Comparison of ENCODE assay signal across 28 cellular contexts in genomic region chr16:83675136-83675535, GRCh38.
DNase-seq lines count a peak whose midpoint lies in the region; ATAC-seq and TF ChIP-seq lines count a peak whose summit lies in the region.
"Had no signal": no experiment of that assay in that cellular context is flagged by ENCODE, and none has a peak within 500 bp of the region (broad histone marks: within the 10 kb centered on the region; RNA-seq: fewer than 3 reads in every experiment).

No MANE protein-coding gene starts in this region.

- H3K36me3 Mint-ChIP-seq in mesothelial cell of epicardium, result no peaks in the 10 kb centered on the region
- H3K36me3 Mint-ChIP-seq: activated CD8-positive, alpha-beta memory T cell treated with anti-CD3 and anti-CD28 coated beads, Interleukin-2, amount 10 ng/mL, durations not matched to agents 7 days and 5 days; CD14-positive monocyte; stimulated activated naive B cell treated with anti-CD40 and anti-IgM and Interleukin-4, amounts not matched to agents 10 μg/mL and 1 μg/mL and 100 μg/mL, for 72 hours had no signal

- peak; percentile 18 for DNase-seq in activated CD8-positive, alpha-beta memory T cell treated with anti-CD3 and anti-CD28 coated beads, Interleukin-2, amount 50 U/mL, for 48 hours
- no peak for DNase-seq in activated CD8-positive, alpha-beta memory T cell treated with anti-CD3 and anti-CD28 coated beads for 24 hours
- peak; percentile 6 to 47 for DNase-seq in dermis microvascular lymphatic vessel endothelial cell (ENCODE audit: low read depth in 2 of 2)
- peak; percentile 28 for DNase-seq in left kidney (ENCODE audit: low read depth, low spot score)
- no peak for DNase-seq in mesothelial cell of epicardium (ENCODE audit: low spot score in 2 of 2, unreplicated experiment in 2 of 2)
- no peak for DNase-seq in NCI-H510A treated with DMSO at 0.1 percent for 48 hours (lab: John Stamatoyannopoulos, UW)
- no peak for DNase-seq in putamen (ENCODE audit: low spot score)
- DNase-seq: activated CD4-positive, alpha-beta T cell treated with anti-CD3 and anti-CD28 coated beads, Interleukin-2, amount 50 U/mL, for 1 hour; activated CD8-positive, alpha-beta memory T cell treated with anti-CD3 and anti-CD28 coated beads, Interleukin-2, amount 10 ng/mL, durations not matched to agents 7 days and 5 days; activated naive CD4-positive, alpha-beta T cell treated with anti-CD3 and anti-CD28 coated beads for 36 hours; adrenal gland; Calu3; cortex of kidney; DMS79 treated with DMSO at 0.1 percent for 48 hours; hippocampal formation; islet precursor cell; NCI-H526 treated with DMSO at 0.1 percent for 48 hours; SHP77; stimulated activated naive B cell treated with anti-CD40 and anti-IgM and Interleukin-4, amounts not matched to agents 10 μg/mL and 1 μg/mL and 100 μg/mL, for 72 hours; T-helper 9 cell had no signal

- no peak overlapping the region for H3K27ac Mint-ChIP-seq in mesothelial cell of epicardium
- H3K27ac Mint-ChIP-seq: activated CD8-positive, alpha-beta memory T cell treated with anti-CD3 and anti-CD28 coated beads, Interleukin-2, amount 10 ng/mL, durations not matched to agents 7 days and 5 days; activated naive CD4-positive, alpha-beta T cell treated with anti-CD3 and anti-CD28 coated beads for 36 hours; activated T-helper 1 cell treated with anti-CD3 and anti-CD28 coated beads, Interleukin-12 subunit alpha, Interleukin-12 subunit beta, Interleukin-2, Interleukin-4 antibody, amounts not matched to agents 30 ng/mL and 10 ng/mL and 1 ng/mL, durations not matched to agents 14 hours and 24 hours and 36 hours; CD14-positive monocyte; IgD-negative memory B cell; stimulated activated naive B cell treated with anti-CD40 and anti-IgM and Interleukin-4, amounts not matched to agents 10 μg/mL and 1 μg/mL and 100 μg/mL, for 72 hours had no signal

- peaks cover 7% of the 10 kb centered on the region for H3K27me3 Mint-ChIP-seq in mesothelial cell of epicardium (ENCODE audit: low read depth)
- H3K27me3 Mint-ChIP-seq: activated CD8-positive, alpha-beta memory T cell treated with anti-CD3 and anti-CD28 coated beads, Interleukin-2, amount 10 ng/mL, durations not matched to agents 7 days and 5 days had no signal

- ATAC-seq in GM18907 (IDR thresholded peaks at IDR 0.05; ENCODE audit: unreplicated experiment), result no peak
- ATAC-seq: activated CD8-positive, alpha-beta memory T cell treated with anti-CD3 and anti-CD28 coated beads, Interleukin-2, amount 10 ng/mL, durations not matched to agents 7 days and 5 days; gastroesophageal sphincter; Panc1; sciatic nerve; stimulated activated naive B cell treated with anti-CD40 and anti-IgM and Interleukin-4, amounts not matched to agents 10 μg/mL and 1 μg/mL and 100 μg/mL, for 72 hours had no signal

- H3K9me3 Mint-ChIP-seq in mesothelial cell of epicardium, result peaks cover 12% of the 10 kb centered on the region
- H3K9me3 Mint-ChIP-seq: activated naive CD4-positive, alpha-beta T cell treated with anti-CD3 and anti-CD28 coated beads for 36 hours; activated T-helper 1 cell treated with anti-CD3 and anti-CD28 coated beads, Interleukin-12 subunit alpha, Interleukin-12 subunit beta, Interleukin-2, Interleukin-4 antibody, amounts not matched to agents 30 ng/mL and 10 ng/mL and 1 ng/mL, durations not matched to agents 14 hours and 24 hours and 36 hours; stimulated activated naive B cell treated with anti-CD40 and anti-IgM and Interleukin-4, amounts not matched to agents 10 μg/mL and 1 μg/mL and 100 μg/mL, for 72 hours had no signal

- no peak for TF ChIP-seq CTCF in mesothelial cell of epicardium (IDR thresholded peaks at IDR 0.05; ENCODE audit: unreplicated experiment)

- no peak overlapping the region for H3K4me3 Mint-ChIP-seq in mesothelial cell of epicardium
- H3K4me3 Mint-ChIP-seq: activated CD8-positive, alpha-beta memory T cell treated with anti-CD3 and anti-CD28 coated beads, Interleukin-2, amount 10 ng/mL, durations not matched to agents 7 days and 5 days; activated naive CD4-positive, alpha-beta T cell treated with anti-CD3 and anti-CD28 coated beads for 36 hours; activated T-helper 1 cell treated with anti-CD3 and anti-CD28 coated beads, Interleukin-12 subunit alpha, Interleukin-12 subunit beta, Interleukin-2, Interleukin-4 antibody, amounts not matched to agents 30 ng/mL and 10 ng/mL and 1 ng/mL, durations not matched to agents 14 hours and 24 hours and 36 hours; CD14-positive monocyte; IgD-negative memory B cell; neural crest cell; stimulated activated naive B cell treated with anti-CD40 and anti-IgM and Interleukin-4, amounts not matched to agents 10 μg/mL and 1 μg/mL and 100 μg/mL, for 72 hours had no signal

- H3K4me1 Mint-ChIP-seq in mesothelial cell of epicardium, result no peaks in the 10 kb centered on the region
- H3K4me1 Mint-ChIP-seq: activated CD8-positive, alpha-beta memory T cell treated with anti-CD3 and anti-CD28 coated beads, Interleukin-2, amount 10 ng/mL, durations not matched to agents 7 days and 5 days; CD14-positive monocyte; stimulated activated naive B cell treated with anti-CD40 and anti-IgM and Interleukin-4, amounts not matched to agents 10 μg/mL and 1 μg/mL and 100 μg/mL, for 72 hours had no signal

Comparison
In these comparisons a context has a peak if more than half of its experiments do, and no peak if none do; other contexts are left out.
1. DNase-seq: peak in activated CD8-positive, alpha-beta memory T cell treated with anti-CD3 and anti-CD28 coated beads, Interleukin-2, amount 50 U/mL, for 48 hours (single experiment), dermis microvascular lymphatic vessel endothelial cell (2 of 2) and left kidney (single experiment); none in activated CD8-positive, alpha-beta memory T cell treated with anti-CD3 and anti-CD28 coated beads for 24 hours (single experiment), mesothelial cell of epicardium (0 of 2), NCI-H510A treated with DMSO at 0.1 percent for 48 hours (single experiment) and putamen (single experiment).